ENCODE assay signal across 8 cellular contexts in the genomic region with DNA sequence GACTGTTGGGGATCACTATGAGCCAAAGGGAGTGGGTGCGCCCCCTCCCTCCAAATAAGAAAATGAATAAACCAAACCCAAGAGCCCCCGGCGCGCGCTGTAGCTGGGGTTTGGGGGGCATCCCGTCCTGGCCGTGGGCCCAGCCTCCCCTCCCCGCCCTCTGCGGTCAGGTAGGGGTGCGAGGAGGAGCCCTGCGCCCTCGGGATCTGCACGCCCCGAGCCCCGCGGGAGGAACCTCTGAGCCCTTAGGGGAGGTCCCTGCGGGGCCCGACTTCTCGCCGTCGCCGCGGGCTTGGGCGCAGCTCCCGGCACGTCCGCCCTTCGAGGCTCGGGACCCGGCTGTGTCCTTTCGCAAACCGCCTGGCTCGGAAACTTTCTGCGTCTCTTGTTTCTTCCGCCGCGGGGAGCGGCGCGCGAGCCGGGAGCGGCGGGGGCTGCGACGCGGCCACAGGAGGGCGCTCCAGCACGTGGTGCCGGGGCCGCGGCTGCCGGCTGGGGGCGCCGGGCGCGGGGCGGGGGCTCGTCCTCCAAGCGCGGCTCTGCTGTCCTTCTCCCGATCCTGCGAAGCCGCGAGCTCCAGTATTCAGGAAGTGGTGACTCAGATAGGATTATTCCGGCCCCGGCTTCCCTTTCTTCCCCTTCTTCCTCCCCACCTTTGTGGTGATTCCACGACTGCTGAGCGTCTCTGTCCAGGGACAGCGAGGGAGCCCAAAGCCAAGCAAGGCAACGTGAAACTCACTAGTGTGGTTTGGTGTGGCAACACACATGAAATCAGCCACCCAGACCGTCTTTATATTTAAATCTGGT. TPM values are rescaled to one million over a fixed set of nuclear protein-coding genes. Genes with fewer than 3 reads are reported as not detected.
A peak's percentile ranks its signal among the peaks of the same experiment; 100 is the strongest.
DNase-seq lines count a peak whose midpoint lies in the region; ATAC-seq and TF ChIP-seq lines count a peak whose summit lies in the region.

No MANE protein-coding gene starts in this region.

- H3K4me3 ChIP-seq in lower leg skin (ENCODE audit: low read depth, poor library complexity, severe bottlenecking): peak overlapping the region; percentile 70

- TF ChIP-seq CTCF in GM12872 (IDR thresholded peaks at IDR 0.05; ENCODE audit: insufficient read depth, low read depth, low read length): peak; percentile 70
- no peak for TF ChIP-seq CTCF in lower leg skin (IDR thresholded peaks at IDR 0.05)

- no peak for TF ChIP-seq POLR2A in lower leg skin (IDR thresholded peaks at IDR 0.05)

- intact Hi-C loops in lower leg skin (cut with DNase I; ENCODE audit: low total_unique reads): loop anchor here (5.0 to 10.0 kb wide), 2 partner anchors 314 to 664 kb away; no protein-coding TSS in a partner anchor

- ATAC-seq in HG03097 (IDR thresholded peaks at IDR 0.05; ENCODE audit: low FRiP score, unreplicated experiment): peak; percentile 39
- ATAC-seq in GM21717 (IDR thresholded peaks at IDR 0.05; ENCODE audit: unreplicated experiment): no peak

- 0 to 1% methylated on average over 44 to 69 of the region's 72 CpGs for WGBS in lower leg skin, 2 donors

- DNase-seq in NCI-H446 (lab: John Stamatoyannopoulos, UW) (peak; percentile 23 to 82), dermis blood vessel endothelial cell (peak; percentile 83), lower leg skin (ENCODE audit: low spot score in 2 of 2) (peak; percentile 47 to 94)
- DNase-seq in activated CD4-positive, alpha-beta T cell treated with anti-CD3 and anti-CD28 coated beads, Interleukin-2, amount 50 U/mL, for 1 hour: peak; percentile 82
- DNase-seq in stimulated activated CD4-positive, alpha-beta T cell treated with anti-CD3 and anti-CD28 coated beads, Interleukin-4, amount 100 ng/mL, for 24 hours: peak; percentile 78

RNA-seq across cellular contexts. Expression of a gene that starts 1.6 kb away (rescaled TPM):
- 28.6 and 32.0 TPM in 2 replicates for total RNA-seq in dermis blood vessel endothelial cell
- 1 to 10 TPM; 1.7 to 8.2 (median 4.6) TPM for total RNA-seq in lower leg skin

RNA-seq across cellular contexts. Expression of a gene that starts 12.3 kb away (rescaled TPM):
- 22.8 and 48.4 TPM in 2 replicates for total RNA-seq in dermis blood vessel endothelial cell
- total RNA-seq in lower leg skin: 10 to 100 TPM; 17.0 to 18.3 (median 18.1) TPM
